Comparison of ENCODE assay signal across 8 cellular contexts in genomic region chr4:80335226-80335553, GRCh38. TPM values are rescaled to one million over a fixed set of nuclear protein-coding genes. Genes with fewer than 3 reads are reported as not detected.
DNase-seq lines count a peak whose midpoint lies in the region; ATAC-seq and TF ChIP-seq lines count a peak whose summit lies in the region.

No MANE protein-coding gene starts in this region.

- BruUV-seq in mammary epithelial cell (replicated peaks; lab: Mats Ljungman, UMichigan): no TSS peak
- BruUV-seq in PC-3 (replicated peaks; lab: Mats Ljungman, UMichigan): no TSS peak

- H4K20me1 ChIP-seq in mammary epithelial cell (ENCODE audit: insufficient read depth, low read length): no peaks in the 10 kb centered on the region
- no peaks in the 10 kb centered on the region for H4K20me1 ChIP-seq in PC-3 (ENCODE audit: low read length)

- no peaks in the 10 kb centered on the region for H3K36me3 Mint-ChIP-seq in activated naive CD4-positive, alpha-beta T cell treated with anti-CD3 and anti-CD28 coated beads, Interleukin-2, amount 50 U/mL, for 24 hours
- no peaks in the 10 kb centered on the region for H3K36me3 Mint-ChIP-seq in type B pancreatic cell

- peak overlapping the region; percentile 41 for H3K9ac ChIP-seq in mammary epithelial cell (ENCODE audit: insufficient read depth, low read length)
- no peak overlapping the region for H3K9ac ChIP-seq in PC-3 (ENCODE audit: low read length)

- dilution Hi-C loops in mammary epithelial cell (cut with HindIII; ENCODE audit: low sequenced_read_pairs): loop anchor here (25.0 kb wide), 1 partner anchor 123 kb away; no protein-coding TSS in a partner anchor

- H3K4me1 Mint-ChIP-seq in activated naive CD4-positive, alpha-beta T cell treated with anti-CD3 and anti-CD28 coated beads, Interleukin-2, amount 50 U/mL, for 24 hours: peaks cover 12% of the 10 kb centered on the region
- no peaks in the 10 kb centered on the region for H3K4me1 Mint-ChIP-seq in type B pancreatic cell (ENCODE audit: unreplicated experiment)

- H3K27me3 ChIP-seq in mammary epithelial cell (ENCODE audit: insufficient read depth, low read length): no peaks in the 10 kb centered on the region
- H3K27me3 ChIP-seq in mononuclear cell (ENCODE audit: insufficient read depth, low read length): peaks cover 35% of the 10 kb centered on the region
- H3K27me3 ChIP-seq in PC-3 (ENCODE audit: low read length): no peaks in the 10 kb centered on the region

- POLR2A ChIA-PET in PC-3 (lab: Charles Lee; ENCODE audit: unreplicated experiment): no interaction called here

- H2AFZ ChIP-seq in mammary epithelial cell (ENCODE audit: low read depth, low read length) (peak overlapping the region; percentile 98), PC-3 (ENCODE audit: low read length) (no peak overlapping the region)

- WGBS in mammary epithelial cell (ENCODE audit: low coverage, missing lambda C conversion rate): 20% methylated on average over 3 of the region's 3 CpGs

- H3K79me2 ChIP-seq in mammary epithelial cell (ENCODE audit: insufficient read depth, low read length): no peaks in the 10 kb centered on the region
- H3K79me2 ChIP-seq in PC-3 (ENCODE audit: low read length): no peaks in the 10 kb centered on the region

- TF ChIP-seq CTCF in mammary epithelial cell (conservative IDR thresholded peaks at IDR 0.05 in 1 of 2, IDR thresholded peaks at IDR 0.05 in 1 of 2; ENCODE audit: extremely low read depth in 1 of 2, insufficient read depth in 1 of 2, low read depth in 1 of 2, low read length in 2 of 2) (no peak), type B pancreatic cell (conservative IDR thresholded peaks at IDR 0.05) (no peak), PC-3 (conservative IDR thresholded peaks at IDR 0.05; ENCODE audit: low read depth, low read length) (no peak)

- in situ Hi-C loops in mammary epithelial cell (cut with MboI; ENCODE audit: low sequenced_read_pairs in 2 of 2): loop anchor here in 1 of 2 donors (25.0 kb wide), 1 partner anchor 1373 kb away; no protein-coding TSS in a partner anchor

- H3F3A ChIP-seq in PC-3 (ENCODE audit: low read length, unreplicated experiment): no peaks in the 10 kb centered on the region

- H3K27ac Mint-ChIP-seq in activated naive CD4-positive, alpha-beta T cell treated with anti-CD3 and anti-CD28 coated beads, Interleukin-2, amount 50 U/mL, for 24 hours: no peak overlapping the region
- no peak overlapping the region for H3K27ac Mint-ChIP-seq in type B pancreatic cell

- H3K4me2 ChIP-seq in mammary epithelial cell (ENCODE audit: insufficient read depth, low read depth, low read length): peak overlapping the region; percentile 92
- no peak overlapping the region for H3K4me2 ChIP-seq in PC-3 (ENCODE audit: low read length)

- peak overlapping the region; percentile 61 to 78 (median 72) for H3K4me3 ChIP-seq in mammary epithelial cell (replicated peaks in 1 of 3; ENCODE audit: insufficient read depth in 1 of 3, low read depth in 2 of 3, low read length in 3 of 3)
- H3K4me3 ChIP-seq in mononuclear cell (ENCODE audit: low read length): peak overlapping the region; percentile 39
- no peak overlapping the region for H3K4me3 ChIP-seq in PC-3 (ENCODE audit: low read length)

- no peak for DNase-seq in activated naive CD4-positive, alpha-beta T cell treated with anti-CD3 and anti-CD28 coated beads, Interleukin-2, amount 50 U/mL, for 16 hours
- no peak for DNase-seq in mammary epithelial cell
- DNase-seq in type B pancreatic cell (ENCODE audit: extremely low spot score, unreplicated experiment): no peak
- DNase-seq in anterior cingulate cortex (lab: John Stamatoyannopoulos, UW): no peak
- DNase-seq in PC-3: no peak

- H3K4me1 ChIP-seq in mammary epithelial cell (ENCODE audit: insufficient read depth, low read length): peaks cover 11% of the 10 kb centered on the region
- H3K4me1 ChIP-seq in mononuclear cell (ENCODE audit: insufficient read depth, low read length): peaks cover 10% of the 10 kb centered on the region
- no peaks in the 10 kb centered on the region for H3K4me1 ChIP-seq in PC-3 (ENCODE audit: insufficient read depth, low read length)

- peak overlapping the region; percentile 29 for H3K27ac ChIP-seq in mammary epithelial cell (ENCODE audit: insufficient read depth, low read depth, low read length)
- no peak overlapping the region for H3K27ac ChIP-seq in PC-3 (ENCODE audit: low read length)

- H3K4me3 Mint-ChIP-seq in activated naive CD4-positive, alpha-beta T cell treated with anti-CD3 and anti-CD28 coated beads, Interleukin-2, amount 50 U/mL, for 24 hours: peak overlapping the region; percentile 88
- peak overlapping the region; percentile 93 for H3K4me3 Mint-ChIP-seq in type B pancreatic cell

- intact Hi-C loops in mammary epithelial cell (cut with micrococcal nuclease) (loop anchor here (5.0 kb wide), 1 partner anchor 418 kb away; no protein-coding TSS in a partner anchor), PC-3 (cut with micrococcal nuclease) (no loop called here)

- H3K36me3 ChIP-seq in mammary epithelial cell (ENCODE audit: insufficient read depth, low read length) (no peaks in the 10 kb centered on the region), PC-3 (ENCODE audit: low read depth, low read length) (no peaks in the 10 kb centered on the region)

- H3K9me3 Mint-ChIP-seq in activated naive CD4-positive, alpha-beta T cell treated with anti-CD3 and anti-CD28 coated beads, Interleukin-2, amount 50 U/mL, for 24 hours: no peaks in the 10 kb centered on the region
- no peaks in the 10 kb centered on the region for H3K9me3 Mint-ChIP-seq in type B pancreatic cell

- ATAC-seq in HG02870 (IDR thresholded peaks at IDR 0.05; ENCODE audit: unreplicated experiment): no peak
- ATAC-seq in PC-3: no peak

- peaks cover 10% of the 10 kb centered on the region for H3K27me3 Mint-ChIP-seq in activated naive CD4-positive, alpha-beta T cell treated with anti-CD3 and anti-CD28 coated beads, Interleukin-2, amount 50 U/mL, for 24 hours
- peaks cover 31% of the 10 kb centered on the region for H3K27me3 Mint-ChIP-seq in type B pancreatic cell

- no peaks in the 10 kb centered on the region for H3K9me2 ChIP-seq in PC-3 (replicated peaks; ENCODE audit: low read length)

- CTCF ChIA-PET in mammary epithelial cell (lab: Charles Lee; ENCODE audit: low non-redundant PET) (no interaction called here), PC-3 (lab: Charles Lee) (no interaction called here)

- H3K9me3 ChIP-seq in mammary epithelial cell (replicated peaks; ENCODE audit: insufficient read depth, low read length) (no peaks in the 10 kb centered on the region), mononuclear cell (ENCODE audit: low read depth, low read length) (no peaks in the 10 kb centered on the region), PC-3 (ENCODE audit: low read length) (no peaks in the 10 kb centered on the region)

RNA-seq across cellular contexts. Expression of gene CFAP299, which starts 0.3 kb away (rescaled TPM):
- total RNA-seq in mammary epithelial cell (not detected), mononuclear cell (0.10 TPM), type B pancreatic cell (ENCODE audit: low replicate concordance) (1.1 TPM in 1 of 2 replicates, not detected in the other), PC-3 (2014; rRNA removed) (not detected in 2 replicates)
- not detected for polyA plus RNA-seq in mammary epithelial cell
- polyA minus RNA-seq in mammary epithelial cell: not detected
